Comparison of ENCODE assay signal across 8 cellular contexts in the genomic region with DNA sequence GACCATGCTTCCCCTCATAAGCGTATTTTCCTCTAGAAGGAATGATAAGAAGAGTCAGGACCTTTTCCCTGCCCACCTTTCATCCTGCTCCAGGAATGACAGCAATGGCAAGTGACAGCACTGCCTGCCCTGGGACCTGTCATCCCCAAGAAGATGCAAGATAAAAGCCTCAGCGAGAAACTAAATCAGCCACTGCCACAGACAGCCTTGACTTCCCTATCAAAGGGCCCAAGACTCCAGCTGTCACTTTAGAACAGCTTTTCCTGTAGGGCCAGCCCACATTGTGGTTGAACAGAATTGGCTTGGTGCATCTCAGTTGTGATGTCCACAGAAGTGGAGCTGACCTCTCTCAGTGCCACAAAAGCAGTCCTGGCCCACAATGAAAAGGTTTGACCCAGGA. TPM values are rescaled to one million over a fixed set of nuclear protein-coding genes. Genes with fewer than 3 reads are reported as not detected.
DNase-seq lines count a peak whose midpoint lies in the region; ATAC-seq and TF ChIP-seq lines count a peak whose summit lies in the region.

No MANE protein-coding gene starts in this region.

- peak; percentile 31 for DNase-seq in NOMO-1 treated with DMSO at 0.1 percent for 48 hours (lab: John Stamatoyannopoulos, UW; ENCODE audit: unreplicated experiment)
- DNase-seq in effector memory CD4-positive, alpha-beta T cell, result no peak
- DNase-seq in ovary, result no peak
- no peak for DNase-seq in HEK293T (ENCODE audit: extremely low spot score)
- DNase-seq in dedifferentiated amniotic fluid mesenchymal stem cell (ENCODE audit: extremely low spot score), result no peak
- DNase-seq in T-helper 9 cell, result no peak

- peak overlapping the region; percentile 97 for H3K4me3 ChIP-seq in effector memory CD4-positive, alpha-beta T cell (ENCODE audit: insufficient read depth, low read depth, low read length, poor library complexity, severe bottlenecking)
- H3K4me3 ChIP-seq in ovary (peak overlapping the region; percentile 99), gastroesophageal sphincter (peak overlapping the region in 1 of 2 donors; percentile 76)

- TF ChIP-seq POLR2A in ovary (IDR thresholded peaks at IDR 0.05) (no peak), gastroesophageal sphincter (IDR thresholded peaks at IDR 0.05) (no peak)

- H3K27me3 ChIP-seq in effector memory CD4-positive, alpha-beta T cell (replicated peaks; ENCODE audit: control insufficient read depth, insufficient read depth, low read length, poor library complexity, severe bottlenecking), result no peaks in the 10 kb centered on the region
- H3K27me3 ChIP-seq in ovary, result no peaks in the 10 kb centered on the region
- H3K27me3 ChIP-seq in gastroesophageal sphincter, result no peaks in the 10 kb centered on the region

- 4 to 13% (median 9%) methylated on average over 2 of the region's 2 CpGs for WGBS in ovary, 3 donors
- 0% methylated on average over 1 of the region's 2 CpGs; no CpG with 5 or more reads in 1 of the 2 donors for WGBS in gastroesophageal sphincter (ENCODE audit: low coverage in 1 of 2), 2 donors

- TF ChIP-seq CTCF in ovary (IDR thresholded peaks at IDR 0.05) (no peak), gastroesophageal sphincter (IDR thresholded peaks at IDR 0.05) (no peak)

- CTCF ChIA-PET in HEK293T (lab: Yijun Ruan, JAX), result interaction anchor here (1.0 kb wide), 1 partner anchor 71 kb away, joined by 5 read pairs; no protein-coding TSS in a partner anchor

- 0 out of 2 replicates have a peak, but pooled peaks cover 3% of the 10 kb centered on the region for H3K4me1 ChIP-seq in ES-I3 (ENCODE audit: insufficient read depth, low read length)
- H3K4me1 ChIP-seq in effector memory CD4-positive, alpha-beta T cell (ENCODE audit: control insufficient read depth, insufficient read depth, low read length, poor library complexity, severe bottlenecking), result peaks cover 20% of the 10 kb centered on the region
- peaks cover 8% of the 10 kb centered on the region for H3K4me1 ChIP-seq in ovary (ENCODE audit: insufficient read depth)
- peaks cover 0 to 59% (median 20%) of the 10 kb centered on the region in 3 donors for H3K4me1 ChIP-seq in gastroesophageal sphincter

- TF ChIP-seq EP300 in ovary (IDR thresholded peaks at IDR 0.05) (no peak), gastroesophageal sphincter (IDR thresholded peaks at IDR 0.05) (no peak)

- intact Hi-C loops in ovary (cut with DNase I), result loop anchor here in 2 of 4 donors (5.0 to 10.0 kb wide), 5 partner anchors 35 to 998 kb away; partner anchors contain the start of genes FAM32A (in 1 of the 2) and TPM4 (in 1 of the 2)

- H3K36me3 ChIP-seq in ES-I3 (ENCODE audit: insufficient read depth, low read length) (no peaks in the 10 kb centered on the region), ovary (no peaks in the 10 kb centered on the region), gastroesophageal sphincter (peaks cover 0 to 18% of the 10 kb centered on the region in 2 donors)
- H3K36me3 ChIP-seq in effector memory CD4-positive, alpha-beta T cell (ENCODE audit: control insufficient read depth, insufficient read depth, low read length), result peaks cover 7% of the 10 kb centered on the region

- peak overlapping the region; percentile 95 for H3K27ac ChIP-seq in effector memory CD4-positive, alpha-beta T cell (ENCODE audit: insufficient read depth, low read length, poor library complexity, severe bottlenecking)
- H3K27ac ChIP-seq in ovary (peak overlapping the region in 1 of 2 donors; percentile 69), gastroesophageal sphincter (peak overlapping the region in 2 of 4 donors; percentile 88 to 97)

- H3K9ac ChIP-seq in ES-I3 (ENCODE audit: low read depth, low read length), result peak overlapping the region; percentile 81; the same call in 1 of the 2 replicates

- no peak for ATAC-seq in gastroesophageal sphincter

- POLR2A ChIA-PET in HEK293T (lab: Yijun Ruan, JAX), result interaction anchor here (1.2 kb wide), 1 partner anchor 13 kb away, joined by 3 read pairs; no protein-coding TSS in a partner anchor

- H3K9me3 ChIP-seq in ES-I3 (ENCODE audit: control insufficient read depth, insufficient read depth, low read length), result no peaks in the 10 kb centered on the region
- no peaks in the 10 kb centered on the region for H3K9me3 ChIP-seq in effector memory CD4-positive, alpha-beta T cell (ENCODE audit: control insufficient read depth, low read length)
- H3K9me3 ChIP-seq in ovary, result no peaks in the 10 kb centered on the region
- H3K9me3 ChIP-seq in gastroesophageal sphincter, result no peaks in the 10 kb centered on the region

TF ChIP-seq in HEK293T, 16 proteins besides CTCF, POLR2A, EP300 and RAD21:
- TF ChIP-seq NFRKB (IDR thresholded peaks at IDR 0.05) (no peak), CTBP1 (IDR thresholded peaks at IDR 0.05; ENCODE audit: borderline replicate concordance) (no peak), ELF4 (IDR thresholded peaks at IDR 0.05) (no peak), FOXK2 (IDR thresholded peaks at IDR 0.05) (no peak), ZNF384 (IDR thresholded peaks at IDR 0.05) (no peak), BHLHE40 (IDR thresholded peaks at IDR 0.05; ENCODE audit: borderline replicate concordance) (no peak)
TF ChIP-seq in HEK293T: peak in this region for 0.

RNA-seq across cellular contexts. Expression of gene RAB8A, which starts 1.1 kb away (rescaled TPM):
- total RNA-seq in ovary (10 to 100 TPM; 17.2 to 70.5 (median 52.9) TPM), gastroesophageal sphincter (10 to 100 TPM; 32.4 to 52.5 (median 44.9) TPM)
- polyA plus RNA-seq in ovary, result 100 to 1,000 TPM in 1 of 2 donors, 10 to 100 TPM in 1; 23.8 to 114 TPM

RNA-seq across cellular contexts. Expression of gene HSH2D, which starts 30.7 kb away (rescaled TPM):
- total RNA-seq in ovary, result 1 to 10 TPM in 2 of 7 donors, under 1 TPM in 5; 0.20 to 1.3 (median 0.31) TPM
- polyA plus RNA-seq in ovary, result under 1 TPM; 0.21 to 0.68 TPM
- under 1 TPM in 2 of 4 donors, not detected in 2; 0.87 to 0.94 TPM for total RNA-seq in gastroesophageal sphincter

RNA-seq across cellular contexts. Expression of gene TPM4, which starts 36.5 kb away (rescaled TPM):
- total RNA-seq in ovary (100 to 1,000 TPM; 286 to 642 (median 554) TPM), gastroesophageal sphincter (100 to 1,000 TPM; 351 to 486 (median 404) TPM)
- polyA plus RNA-seq in ovary, result 100 to 1,000 TPM; 347 to 664 TPM
